17 cellular contexts compared by ENCODE assay signal in the genomic region with DNA sequence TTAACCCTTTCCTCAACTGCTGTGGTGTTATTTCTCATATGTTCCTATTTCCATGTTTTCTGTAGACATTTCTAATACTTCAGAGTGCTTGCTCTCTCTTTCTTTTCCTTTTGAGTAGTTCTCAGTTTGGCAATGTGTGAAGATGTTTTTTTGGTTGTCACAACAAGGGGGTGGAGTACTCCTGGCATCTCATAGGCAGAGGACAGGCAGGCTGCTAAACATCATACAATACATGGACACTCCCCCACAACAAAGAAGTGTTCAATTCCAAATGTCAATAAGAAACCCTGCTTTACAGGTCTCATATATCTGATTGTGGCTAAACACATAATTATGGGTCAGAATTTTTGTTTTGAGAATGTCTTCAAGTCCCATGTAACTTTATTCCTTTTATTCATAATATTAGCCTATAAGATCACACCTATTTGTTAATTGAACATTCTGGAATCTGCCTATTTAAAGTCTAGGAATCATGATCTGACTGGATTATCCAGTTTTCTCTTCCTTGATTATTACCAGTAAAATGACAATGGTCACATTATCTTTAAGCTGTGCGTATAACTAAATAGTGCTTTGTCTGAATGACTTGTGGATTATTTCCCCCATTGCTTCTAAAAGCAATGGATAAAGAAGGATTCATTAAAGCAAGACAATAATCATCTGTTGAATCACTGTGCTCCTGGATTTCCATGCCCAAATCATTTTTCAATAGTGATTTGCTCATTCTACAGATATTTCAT. TPM values are rescaled to one million over a fixed set of nuclear protein-coding genes. Genes with fewer than 3 reads are reported as not detected.
DNase-seq lines count a peak whose midpoint lies in the region; ATAC-seq, FAIRE-seq and TF ChIP-seq lines count a peak whose summit lies in the region.
"Had no signal": no experiment of that assay in that cellular context is flagged by ENCODE, and none has a peak within 500 bp of the region (broad histone marks: within the 10 kb centered on the region; RNA-seq: fewer than 3 reads in every experiment).

No MANE protein-coding gene starts in this region.

- POLR2A ChIA-PET in activated CD4-positive, alpha-beta T cell treated with anti-CD3 and anti-CD28 coated beads, Interleukin-2, amount 10 ng/mL, durations not matched to agents 7 days and 5 days (lab: Charles Lee) = no interaction called here

- TF ChIP-seq POLR2A in uterus (IDR thresholded peaks at IDR 0.05) = no peak

- no peak overlapping the region for H3K4me3 Mint-ChIP-seq in activated CD4-positive, alpha-beta T cell treated with anti-CD3 and anti-CD28 coated beads, Interleukin-2, amount 10 ng/mL, durations not matched to agents 7 days and 5 days

- H3K27ac ChIP-seq in cingulate gyrus (ENCODE audit: low read depth, low read length) = peak overlapping the region; percentile 42
- H3K27ac ChIP-seq in uterus = no peak overlapping the region
- H3K27ac ChIP-seq: A549, C4-2B, HL-60 had no signal

- no peaks in the 10 kb centered on the region for H3K9me3 Mint-ChIP-seq in activated CD4-positive, alpha-beta T cell treated with anti-CD3 and anti-CD28 coated beads, Interleukin-2, amount 10 ng/mL, durations not matched to agents 7 days and 5 days

- peak; percentile 33 for FAIRE-seq in HTR-8/SVneo (lab: Jason Lieb, UNC)
- FAIRE-seq: A549, H54 had no signal

- H3K4me3 ChIP-seq in uterus = no peak overlapping the region
- H3K4me3 ChIP-seq: A549 had no signal

- H3K27ac Mint-ChIP-seq in activated CD4-positive, alpha-beta T cell treated with anti-CD3 and anti-CD28 coated beads, Interleukin-2, amount 10 ng/mL, durations not matched to agents 7 days and 5 days = no peak overlapping the region

- H3K27me3 ChIP-seq in uterus = no peaks in the 10 kb centered on the region

- H3K36me3 ChIP-seq in uterus = no peaks in the 10 kb centered on the region

- TF ChIP-seq CTCF in uterus (IDR thresholded peaks at IDR 0.05) = no peak

- H3K27me3 Mint-ChIP-seq in activated CD4-positive, alpha-beta T cell treated with anti-CD3 and anti-CD28 coated beads, Interleukin-2, amount 10 ng/mL, durations not matched to agents 7 days and 5 days = peaks cover 31% of the 10 kb centered on the region

- ATAC-seq in GM21576 (IDR thresholded peaks at IDR 0.05; ENCODE audit: unreplicated experiment) (no peak), HG03135 (IDR thresholded peaks at IDR 0.05; ENCODE audit: unreplicated experiment) (no peak)
- ATAC-seq: A549 had no signal

- no peaks in the 10 kb centered on the region for H3K9me3 ChIP-seq in uterus
- H3K9me3 ChIP-seq: A549 had no signal

- peak; percentile 22 for DNase-seq in Ammon's horn (ENCODE audit: low spot score)
- DNase-seq in HTR-8/SVneo (ENCODE audit: insufficient read length, low spot score) = no peak
- peak; percentile 71 for DNase-seq in medulla oblongata (ENCODE audit: extremely low spot score)
- DNase-seq in activated CD4-positive, alpha-beta T cell treated with anti-CD3 and anti-CD28 coated beads, Interleukin-2, amount 10 ng/mL, durations not matched to agents 7 days and 5 days = no peak
- no peak for DNase-seq in uterus
- DNase-seq: DMS153, NCI-H1417 treated with DMSO at 0.1 percent for 48 hours, NCI-H1930, NCI-H510A treated with DMSO at 0.1 percent for 48 hours, SHP77 had no signal

- CTCF ChIA-PET in activated CD4-positive, alpha-beta T cell treated with anti-CD3 and anti-CD28 coated beads, Interleukin-2, amount 10 ng/mL, durations not matched to agents 7 days and 5 days (lab: Charles Lee) = no interaction called here

- H3K4me1 Mint-ChIP-seq in activated CD4-positive, alpha-beta T cell treated with anti-CD3 and anti-CD28 coated beads, Interleukin-2, amount 10 ng/mL, durations not matched to agents 7 days and 5 days = no peaks in the 10 kb centered on the region

- H3K4me1 ChIP-seq in uterus = no peaks in the 10 kb centered on the region
- H3K4me1 ChIP-seq: A549 had no signal

- H3K36me3 Mint-ChIP-seq in activated CD4-positive, alpha-beta T cell treated with anti-CD3 and anti-CD28 coated beads, Interleukin-2, amount 10 ng/mL, durations not matched to agents 7 days and 5 days (ENCODE audit: low read depth) = no peaks in the 10 kb centered on the region

- intact Hi-C loops in uterus (cut with DNase I; ENCODE audit: low total_unique reads) = no loop called here

RNA-seq across cellular contexts. Expression of a gene that starts 46.8 kb away (rescaled TPM):
- total RNA-seq in activated CD4-positive, alpha-beta T cell treated with anti-CD3 and anti-CD28 coated beads, Interleukin-2, amount 10 ng/mL, durations not matched to agents 7 days and 5 days = 10 to 100 TPM; 56.9 to 68.3 TPM
- 100 to 1,000 TPM in 2 of 4 donors, 10 to 100 TPM in 2; 84.5 to 159 (median 114) TPM for total RNA-seq in uterus

Comparison
In these comparisons a context has a peak if more than half of its experiments do, and no peak if none do; other contexts are left out.
1. DNase-seq: peak in Ammon's horn (single experiment) and medulla oblongata (single experiment); none in HTR-8/SVneo (single experiment), activated CD4-positive, alpha-beta T cell treated with anti-CD3 and anti-CD28 coated beads, Interleukin-2, amount 10 ng/mL, durations not matched to agents 7 days and 5 days (single experiment) and uterus (0 of 2).